Comparison of ENCODE assay signal across 10 cellular contexts in the genomic region with DNA sequence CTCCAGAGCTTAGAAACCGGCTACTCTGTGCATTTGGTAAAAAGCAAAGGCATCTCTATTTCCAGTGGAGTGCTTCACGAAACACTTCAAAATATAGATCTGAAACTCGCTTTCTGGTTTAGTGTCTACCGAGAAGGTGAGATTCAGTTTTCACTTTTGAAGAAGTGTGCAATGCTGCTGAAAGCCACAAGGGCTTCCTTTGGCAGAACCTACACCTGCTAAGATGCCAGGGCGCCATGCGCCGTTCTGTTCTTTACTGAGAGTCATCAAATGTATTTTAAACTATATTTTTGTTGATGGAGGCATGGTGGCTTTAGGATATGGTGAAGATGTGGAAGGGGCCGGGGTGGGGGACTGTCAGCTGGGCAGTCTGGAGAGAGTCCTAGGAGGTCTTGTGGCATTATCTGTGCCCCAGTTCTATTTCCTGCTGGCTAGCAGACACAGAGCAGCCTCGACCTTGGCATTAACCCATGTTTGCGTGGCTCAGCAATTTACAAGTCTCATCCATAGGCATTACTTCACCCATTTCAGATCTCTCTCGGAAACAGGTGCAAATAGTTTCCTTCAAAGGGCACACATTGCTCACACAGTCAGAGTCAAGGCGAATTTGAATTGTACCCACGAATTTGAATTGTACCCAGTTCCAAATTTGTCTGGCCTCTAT. TPM values are rescaled to one million over a fixed set of nuclear protein-coding genes. Genes with fewer than 3 reads are reported as not detected.
A peak's percentile ranks its signal among the peaks of the same experiment; 100 is the strongest.
DNase-seq lines count a peak whose midpoint lies in the region; ATAC-seq and TF ChIP-seq lines count a peak whose summit lies in the region.
"Had no signal": no experiment of that assay in that cellular context is flagged by ENCODE, and none has a peak within 500 bp of the region (broad histone marks: within the 10 kb centered on the region; RNA-seq: fewer than 3 reads in every experiment).

No MANE protein-coding gene starts in this region.

- H3K4me3 Mint-ChIP-seq in activated CD4-positive, alpha-beta T cell treated with anti-CD3 and anti-CD28 coated beads for 36 hours: no peak overlapping the region
- no peak overlapping the region for H3K4me3 Mint-ChIP-seq in osteocyte (ENCODE audit: unreplicated experiment)

- CTCF ChIA-PET in activated CD4-positive, alpha-beta T cell treated with anti-CD3 and anti-CD28 coated beads for 36 hours (lab: Charles Lee): interaction anchor here (0.6 to 2.7 kb wide), 13 partner anchors 9 to 613 kb away, joined by 3 to 10 read pairs (median 3); no protein-coding TSS in a partner anchor

- intact Hi-C loops in activated CD4-positive, alpha-beta T cell treated with anti-CD3 and anti-CD28 coated beads for 36 hours (cut with DNase I, micrococcal nuclease): no loop called here

- H3K4me1 ChIP-seq in MM.1S (ENCODE audit: low read length) (peaks cover 29% of the 10 kb centered on the region), HAP-1 (no peaks in the 10 kb centered on the region)

- no peak overlapping the region for H3K9ac ChIP-seq in MM.1S (ENCODE audit: low read length)

- H3K9me3 ChIP-seq in MM.1S (replicated peaks; ENCODE audit: insufficient read depth, low read length): no peaks in the 10 kb centered on the region
- no peaks in the 10 kb centered on the region for H3K9me3 ChIP-seq in HAP-1

- H3K27me3 Mint-ChIP-seq in activated CD4-positive, alpha-beta T cell treated with anti-CD3 and anti-CD28 coated beads for 36 hours: peaks cover 19% of the 10 kb centered on the region
- peaks cover 27% of the 10 kb centered on the region for H3K27me3 Mint-ChIP-seq in osteocyte (ENCODE audit: unreplicated experiment)

- H3K27me3 ChIP-seq in MM.1S (replicated peaks; ENCODE audit: insufficient read depth, low read length) (peaks cover 19% of the 10 kb centered on the region), HAP-1 (ENCODE audit: low read depth) (peaks cover 24% of the 10 kb centered on the region; the same call in 1 of the 2 replicates)

- H3K27ac ChIP-seq in MM.1S (ENCODE audit: low read length): peak overlapping the region; percentile 62; the same call in 1 of the 2 replicates

- peak overlapping the region; percentile 40 for H2AFZ ChIP-seq in MM.1S (ENCODE audit: low read length)

- H3K36me3 ChIP-seq in MM.1S (replicated peaks; ENCODE audit: insufficient read depth, low read length): no peaks in the 10 kb centered on the region
- H3K36me3 ChIP-seq in HAP-1 (replicated peaks): no peaks in the 10 kb centered on the region

- peak; percentile 65 for DNase-seq in activated CD4-positive, alpha-beta T cell treated with anti-CD3 and anti-CD28 coated beads for 36 hours
- no peak for DNase-seq in activated CD4-positive, alpha-beta T cell treated with anti-CD3 and anti-CD28 coated beads for 4 hours
- DNase-seq in MM.1S (peak; percentile 92), fibroblast of the aortic adventitia (ENCODE audit: low read depth) (no peak), HAP-1 (ENCODE audit: low spot score in 2 of 2) (no peak), osteocyte (ENCODE audit: extremely low spot score, unreplicated experiment) (no peak)
- DNase-seq in effector CD8-positive, alpha-beta T cell (lab: John Stamatoyannopoulos, UW): no peak

- H4K20me1 ChIP-seq in MM.1S (ENCODE audit: insufficient read depth, low read length): no peaks in the 10 kb centered on the region

- no peak overlapping the region for H3K27ac Mint-ChIP-seq in activated CD4-positive, alpha-beta T cell treated with anti-CD3 and anti-CD28 coated beads for 36 hours
- no peak overlapping the region for H3K27ac Mint-ChIP-seq in osteocyte (ENCODE audit: unreplicated experiment)

- H3K79me2 ChIP-seq in MM.1S (ENCODE audit: low read length): no peaks in the 10 kb centered on the region

- H3K4me1 Mint-ChIP-seq in activated CD4-positive, alpha-beta T cell treated with anti-CD3 and anti-CD28 coated beads for 36 hours: peaks cover 33% of the 10 kb centered on the region
- H3K4me1 Mint-ChIP-seq in osteocyte (ENCODE audit: unreplicated experiment): peaks cover 4% of the 10 kb centered on the region

- in situ Hi-C loops in HAP-1 (cut with MboI; ENCODE audit: low sequenced_read_pairs): no loop called here

- H3F3A ChIP-seq in MM.1S (ENCODE audit: insufficient read depth, low read length): peaks cover 20% of the 10 kb centered on the region

- ATAC-seq in activated CD4-positive, alpha-beta T cell treated with anti-CD3 and anti-CD28 coated beads for 36 hours: peak; percentile 97
- peak; percentile 90 for ATAC-seq in GM21737 (IDR thresholded peaks at IDR 0.05; ENCODE audit: unreplicated experiment)

- H3K36me3 Mint-ChIP-seq in activated CD4-positive, alpha-beta T cell treated with anti-CD3 and anti-CD28 coated beads for 36 hours (ENCODE audit: low read depth): no peaks in the 10 kb centered on the region
- no peaks in the 10 kb centered on the region for H3K36me3 Mint-ChIP-seq in osteocyte (ENCODE audit: unreplicated experiment)

- peak overlapping the region; percentile 70 for H3K4me2 ChIP-seq in MM.1S (ENCODE audit: low read depth, low read length)

- TF ChIP-seq CTCF in MM.1S (IDR thresholded peaks at IDR 0.05; ENCODE audit: low read length): peak; percentile 62
- TF ChIP-seq CTCF in fibroblast of the aortic adventitia (IDR thresholded peaks at IDR 0.05; ENCODE audit: insufficient read depth, low read length): peak; percentile 14
- no peak for TF ChIP-seq CTCF in osteocyte (IDR thresholded peaks at IDR 0.05)

- POLR2A ChIA-PET in activated CD4-positive, alpha-beta T cell treated with anti-CD3 and anti-CD28 coated beads for 36 hours (lab: Charles Lee): no interaction called here

- no peaks in the 10 kb centered on the region for H3K9me2 ChIP-seq in MM.1S (replicated peaks; ENCODE audit: insufficient read depth, low read length)

- no peaks in the 10 kb centered on the region for H3K9me3 Mint-ChIP-seq in activated CD4-positive, alpha-beta T cell treated with anti-CD3 and anti-CD28 coated beads for 36 hours (ENCODE audit: low read depth)
- no peaks in the 10 kb centered on the region for H3K9me3 Mint-ChIP-seq in osteocyte (ENCODE audit: unreplicated experiment)

- H3K4me3 ChIP-seq in MM.1S (ENCODE audit: low read length) (peak overlapping the region; percentile 23; the same call in 1 of the 2 replicates), fibroblast of the aortic adventitia (ENCODE audit: low read depth, low read length) (no peak overlapping the region), HAP-1 (no peak overlapping the region)

RNA-seq across cellular contexts. Expression of a gene that starts 46.7 kb away (rescaled TPM):
- total RNA-seq in activated CD4-positive, alpha-beta T cell treated with anti-CD3 and anti-CD28 coated beads for 36 hours: not detected
- total RNA-seq in fibroblast of the aortic adventitia (ENCODE audit: low replicate concordance): not detected in 2 replicates
- total RNA-seq in osteocyte: not detected in 2 replicates
- total RNA-seq: Daoy, subcutaneous adipose tissue had no signal

RNA-seq across cellular contexts. Expression of a gene that starts 52.4 kb away (rescaled TPM):
- total RNA-seq in activated CD4-positive, alpha-beta T cell treated with anti-CD3 and anti-CD28 coated beads for 36 hours: 100 to 1,000 TPM; 123 to 157 TPM
- total RNA-seq in fibroblast of the aortic adventitia (ENCODE audit: low replicate concordance) (203 and 277 TPM in 2 replicates), osteocyte (205 and 219 TPM in 2 replicates)

Comparison
In these comparisons a context has a peak if more than half of its experiments do, and no peak if none do; other contexts are left out.
1. DNase-seq: peak in activated CD4-positive, alpha-beta T cell treated with anti-CD3 and anti-CD28 coated beads for 36 hours (single experiment) and MM.1S (single experiment); none in activated CD4-positive, alpha-beta T cell treated with anti-CD3 and anti-CD28 coated beads for 4 hours (0 of 2), fibroblast of the aortic adventitia (single experiment), HAP-1 (0 of 2), osteocyte (single experiment) and effector CD8-positive, alpha-beta T cell (single experiment).